In genomic region chr1:162954824-162955223, GRCh38 we compare ENCODE assay signal across 16 cellular contexts.
"Had no signal": no experiment of that assay in that cellular context is flagged by ENCODE, and none has a peak within 500 bp of the region (broad histone marks: within the 10 kb centered on the region; RNA-seq: fewer than 3 reads in every experiment).

No MANE protein-coding gene starts in this region.

- ATAC-seq: left ventricle myocardium superior; natural killer cell treated with Interleukin-12 subunit alpha and Interleukin-12 subunit beta and Interleukin-15 and Interleukin-18, amount 100 ng/mL, for 72 hours; right cardiac atrium; stimulated activated naive CD8-positive, alpha-beta T cell treated with anti-CD3 and anti-CD28 coated beads, Interleukin-15, amount 100 ng/mL, for 72 hours; T-cell; upper lobe of right lung had no signal

- H3K27me3 ChIP-seq: colonic mucosa, esophagus squamous epithelium, hepatocyte, testis, upper lobe of right lung had no signal

- H3K79me2 ChIP-seq: hepatocyte had no signal

- H3K27ac ChIP-seq: colonic mucosa, esophagus squamous epithelium, hepatocyte, testis, upper lobe of right lung had no signal

- H3K9me3 ChIP-seq: colonic mucosa, esophagus squamous epithelium, testis, upper lobe of right lung had no signal

- H3K36me3 ChIP-seq: colonic mucosa, esophagus squamous epithelium, upper lobe of right lung had no signal

- DNase-seq: activated CD4-positive, alpha-beta T cell treated with anti-CD3 and anti-CD28 coated beads, Interleukin-2, amount 50 U/mL, for 48 hours; activated CD4-positive, CD25-positive, alpha-beta regulatory T cell treated with anti-CD3 and anti-CD28 coated beads, Interleukin-2, amount 50 U/mL, for 72 hours; activated naive CD4-positive, alpha-beta T cell treated with anti-CD3 and anti-CD28 coated beads, Interleukin-2, amount 10 ng/mL, durations not matched to agents 7 days and 5 days; activated T-cell treated with anti-CD3 and anti-CD28 coated beads, Interleukin-2, amount 50 U/mL, for 1 hour; caudate nucleus; colonic mucosa; esophagus squamous epithelium; left ventricle myocardium superior; right cardiac atrium; stimulated activated naive CD8-positive, alpha-beta T cell treated with anti-CD3 and anti-CD28 coated beads, Interleukin-15, amount 100 ng/mL, for 72 hours; T-cell; T-helper 9 cell; testis; upper lobe of right lung had no signal

- H3K4me1 ChIP-seq: colonic mucosa, testis, upper lobe of right lung had no signal

- H3K4me2 ChIP-seq: hepatocyte had no signal

- H2AFZ ChIP-seq: hepatocyte had no signal

- H3K4me3 ChIP-seq: colonic mucosa, esophagus squamous epithelium, hepatocyte, testis, upper lobe of right lung had no signal
